ENCODE assay signal across 8 cellular contexts in genomic region chr3:143001034-143001368, GRCh38. TPM values are rescaled to one million over a fixed set of nuclear protein-coding genes. Genes with fewer than 3 reads are reported as not detected.
DNase-seq lines count a peak whose midpoint lies in the region; ATAC-seq, FAIRE-seq and TF ChIP-seq lines count a peak whose summit lies in the region.

No MANE protein-coding gene starts in this region.

- peak; percentile 90 for FAIRE-seq in GM12892 (lab: Jason Lieb, UNC)

- no peaks in the 10 kb centered on the region for H3K9me3 Mint-ChIP-seq in activated T-helper 1 cell treated with anti-CD3 and anti-CD28 coated beads, Interleukin-12 subunit alpha, Interleukin-12 subunit beta, Interleukin-2, Interleukin-4 antibody, amounts not matched to agents 30 ng/mL and 10 ng/mL and 1 ng/mL, durations not matched to agents 14 hours and 24 hours and 36 hours

- peaks cover 8% of the 10 kb centered on the region for H3K36me3 Mint-ChIP-seq in activated T-helper 1 cell treated with anti-CD3 and anti-CD28 coated beads, Interleukin-12 subunit alpha, Interleukin-12 subunit beta, Interleukin-2, Interleukin-4 antibody, amounts not matched to agents 30 ng/mL and 10 ng/mL and 1 ng/mL, durations not matched to agents 14 hours and 24 hours and 36 hours (ENCODE audit: low read depth)

- H3K36me3 ChIP-seq in HUES6 (ENCODE audit: control insufficient read depth, insufficient read depth, low read length), result no peaks in the 10 kb centered on the region

- H3K4me1 ChIP-seq in HUES6 (ENCODE audit: control insufficient read depth, insufficient read depth, low read length), result peaks cover 9% of the 10 kb centered on the region
- peaks cover 2% of the 10 kb centered on the region for H3K4me1 ChIP-seq in right cardiac atrium (ENCODE audit: control insufficient read depth, insufficient read depth, low read length)

- DNase-seq in GM12892 (ENCODE audit: insufficient read length) (peak; percentile 58), right cardiac atrium (peak in 2 of 3 donors; percentile 63 to 87), DMS 273 (lab: John Stamatoyannopoulos, UW; ENCODE audit: unreplicated experiment) (no peak), CD1c-positive myeloid dendritic cell (ENCODE audit: extremely low spot score) (no peak)
- peak; percentile 59 for DNase-seq in activated T-helper 1 cell treated with anti-CD3 and anti-CD28 coated beads, Interleukin-12 subunit alpha, Interleukin-12 subunit beta, Interleukin-2, Interleukin-4 antibody, amounts not matched to agents 30 ng/mL and 10 ng/mL and 1 ng/mL, durations not matched to agents 14 hours and 24 hours and 36 hours (ENCODE audit: low spot score)

- intact Hi-C loops in activated T-helper 1 cell treated with anti-CD3 and anti-CD28 coated beads, Interleukin-12 subunit alpha, Interleukin-12 subunit beta, Interleukin-2, Interleukin-4 antibody, amounts not matched to agents 30 ng/mL and 10 ng/mL and 1 ng/mL, durations not matched to agents 14 hours and 24 hours and 36 hours (cut with micrococcal nuclease), result loop anchor here (1.0 to 10.0 kb wide), 15 partner anchors 10 to 1769 kb away; partner anchors contain the start of genes ATP1B3, ATR, CHST2 and DIPK2A
- intact Hi-C loops in right cardiac atrium (cut with DNase I), result no loop called here

- peak overlapping the region; percentile 77 for H3K9ac ChIP-seq in HUES6 (ENCODE audit: low read length)

- peak overlapping the region; percentile 27; the same call in 1 of the 2 replicates for H3K27ac ChIP-seq in HUES6 (ENCODE audit: low read depth, low read length)
- peak overlapping the region; percentile 99 for H3K27ac ChIP-seq in right cardiac atrium (ENCODE audit: low read length)
- H3K27ac ChIP-seq in skin epidermis, result peak overlapping the region in 20 of 21 experiments; percentile 83 to 98 (median 94)

- peak overlapping the region; percentile 96 for H3K27ac Mint-ChIP-seq in activated T-helper 1 cell treated with anti-CD3 and anti-CD28 coated beads, Interleukin-12 subunit alpha, Interleukin-12 subunit beta, Interleukin-2, Interleukin-4 antibody, amounts not matched to agents 30 ng/mL and 10 ng/mL and 1 ng/mL, durations not matched to agents 14 hours and 24 hours and 36 hours

- H3K4me3 Mint-ChIP-seq in activated T-helper 1 cell treated with anti-CD3 and anti-CD28 coated beads, Interleukin-12 subunit alpha, Interleukin-12 subunit beta, Interleukin-2, Interleukin-4 antibody, amounts not matched to agents 30 ng/mL and 10 ng/mL and 1 ng/mL, durations not matched to agents 14 hours and 24 hours and 36 hours, result peak overlapping the region; percentile 95

- no peaks in the 10 kb centered on the region for H3K9me3 ChIP-seq in HUES6 (ENCODE audit: control insufficient read depth, insufficient read depth, low read depth, low read length)
- no peaks in the 10 kb centered on the region for H3K9me3 ChIP-seq in right cardiac atrium (ENCODE audit: control insufficient read depth, low read length)

- no peaks in the 10 kb centered on the region for H3K27me3 ChIP-seq in HUES6 (ENCODE audit: control insufficient read depth, insufficient read depth, low read length)
- H3K27me3 ChIP-seq in right cardiac atrium (ENCODE audit: control insufficient read depth, insufficient read depth), result no peaks in the 10 kb centered on the region

- H3K27me3 Mint-ChIP-seq in activated T-helper 1 cell treated with anti-CD3 and anti-CD28 coated beads, Interleukin-12 subunit alpha, Interleukin-12 subunit beta, Interleukin-2, Interleukin-4 antibody, amounts not matched to agents 30 ng/mL and 10 ng/mL and 1 ng/mL, durations not matched to agents 14 hours and 24 hours and 36 hours (ENCODE audit: insufficient read depth), result peaks cover 10% of the 10 kb centered on the region

- H3K4me3 ChIP-seq in HUES6 (ENCODE audit: low read depth, low read length) (peak overlapping the region; percentile 77), right cardiac atrium (ENCODE audit: low read length) (peak overlapping the region; percentile 83), skin epidermis (peak overlapping the region; percentile 60 to 97 (median 89))

- H3K4me1 Mint-ChIP-seq in activated T-helper 1 cell treated with anti-CD3 and anti-CD28 coated beads, Interleukin-12 subunit alpha, Interleukin-12 subunit beta, Interleukin-2, Interleukin-4 antibody, amounts not matched to agents 30 ng/mL and 10 ng/mL and 1 ng/mL, durations not matched to agents 14 hours and 24 hours and 36 hours (ENCODE audit: low read depth), result peaks cover 40% of the 10 kb centered on the region

- WGBS in right cardiac atrium, result under 1% methylated on average over 15 of the region's 15 CpGs

- peak; percentile 64 for ATAC-seq in GM21526 (IDR thresholded peaks at IDR 0.05; ENCODE audit: low FRiP score, unreplicated experiment)
- ATAC-seq in right cardiac atrium, result peak; percentile 86 to 87

- TF ChIP-seq POLR2A in GM12892 (IDR thresholded peaks at IDR 0.05; ENCODE audit: low read depth, low read length), result no peak

RNA-seq across cellular contexts. Expression of gene U2SURP, which starts 0.4 kb away (rescaled TPM):
- 98.4 TPM for polyA plus RNA-seq in GM12892 (2012; ENCODE audit: missing spikeins)
- 186 and 205 TPM in 2 replicates for total RNA-seq in activated T-helper 1 cell treated with anti-CD3 and anti-CD28 coated beads, Interleukin-12 subunit alpha, Interleukin-12 subunit beta, Interleukin-2, Interleukin-4 antibody, amounts not matched to agents 30 ng/mL and 10 ng/mL and 1 ng/mL, durations not matched to agents 14 hours and 24 hours and 36 hours
- 10 to 100 TPM; 44.3 to 56.6 (median 51.0) TPM for total RNA-seq in right cardiac atrium
- polyA plus RNA-seq in right cardiac atrium, result 22.8 TPM

RNA-seq across cellular contexts. Expression of gene PAQR9, which starts 37.5 kb away (rescaled TPM):
- not detected for polyA plus RNA-seq in GM12892 (2012; ENCODE audit: missing spikeins)
- total RNA-seq in activated T-helper 1 cell treated with anti-CD3 and anti-CD28 coated beads, Interleukin-12 subunit alpha, Interleukin-12 subunit beta, Interleukin-2, Interleukin-4 antibody, amounts not matched to agents 30 ng/mL and 10 ng/mL and 1 ng/mL, durations not matched to agents 14 hours and 24 hours and 36 hours, result not detected in 2 replicates
- 10 to 100 TPM in 2 of 4 donors, 1 to 10 TPM in 2; 8.2 to 12.5 (median 10.0) TPM for total RNA-seq in right cardiac atrium
- 4.7 TPM for polyA plus RNA-seq in right cardiac atrium

Comparison
In these comparisons a context has a peak if more than half of its experiments do, and no peak if none do; other contexts are left out.
1. DNase-seq: peak in GM12892 (single experiment), activated T-helper 1 cell treated with anti-CD3 and anti-CD28 coated beads, Interleukin-12 subunit alpha, Interleukin-12 subunit beta, Interleukin-2, Interleukin-4 antibody, amounts not matched to agents 30 ng/mL and 10 ng/mL and 1 ng/mL, durations not matched to agents 14 hours and 24 hours and 36 hours (single experiment) and right cardiac atrium (2 of 3); none in DMS 273 (single experiment) and CD1c-positive myeloid dendritic cell (single experiment).
2. H3K27ac ChIP-seq: peak in every context shown above with its lines; median percentile 99 in right cardiac atrium; 94 in skin epidermis; 27 in HUES6.
3. Peak in every context shown above with its lines, with median percentiles within 50 percentile points of each other: H3K4me3 ChIP-seq.